ENCODE assay signal across 1 cellular context in genomic region chr3:178513539-178514410, GRCh38.
TF ChIP-seq lines count a peak whose summit lies in the region.

No MANE protein-coding gene starts in this region.

TF ChIP-seq in GM12878, 131 proteins besides CTCF, POLR2A, EP300 and RAD21 (continued from another document and continues in another):
- TF ChIP-seq NFYA (IDR thresholded peaks at IDR 0.05; ENCODE audit: borderline replicate concordance, low read depth, low read length) = no peak
- no peak for TF ChIP-seq SIX5 (IDR thresholded peaks at IDR 0.05; ENCODE audit: low read depth, low read length, severe bottlenecking)
- TF ChIP-seq NR2C2 (IDR thresholded peaks at IDR 0.05; ENCODE audit: borderline replicate concordance, control insufficient read depth, insufficient read length, low read depth) = no peak
- TF ChIP-seq REST (IDR thresholded peaks at IDR 0.05; ENCODE audit: low read depth, low read length) = no peak
- TF ChIP-seq TBL1XR1 (IDR thresholded peaks at IDR 0.05; ENCODE audit: low read depth, low read length) = no peak
- peak; percentile 58 for TF ChIP-seq SKIL (IDR thresholded peaks at IDR 0.05; ENCODE audit: low read depth, poor library complexity, severe bottlenecking)
- peak; percentile 80 for TF ChIP-seq MTA2 (IDR thresholded peaks at IDR 0.05; ENCODE audit: low read depth)
- TF ChIP-seq TAF1 (IDR thresholded peaks at IDR 0.05; ENCODE audit: borderline replicate concordance, low read depth, low read length) = peak; percentile 38; the same call in 1 of the 2 replicates
- TF ChIP-seq TCF7 (IDR thresholded peaks at IDR 0.05; ENCODE audit: borderline replicate concordance) = peak; percentile 56
- TF ChIP-seq CREB1 (IDR thresholded peaks at IDR 0.05; ENCODE audit: low read depth) = peak; percentile 51
- TF ChIP-seq SPI1 (IDR thresholded peaks at IDR 0.05; ENCODE audit: borderline replicate concordance, insufficient read depth, low read depth, low read length) = no peak
- 0 out of 2 replicates have a peak, but pooled peaks have one; percentile 31 for TF ChIP-seq YY1 (IDR thresholded peaks at IDR 0.05; ENCODE audit: low read depth, low read length)
- peak; percentile 53; the same call in 1 of the 2 replicates for TF ChIP-seq JUNB (IDR thresholded peaks at IDR 0.05)
- TF ChIP-seq CREM (IDR thresholded peaks at IDR 0.05; ENCODE audit: low read depth) = peak; percentile 85
- no peak for TF ChIP-seq IRF5 (IDR thresholded peaks at IDR 0.05; ENCODE audit: borderline replicate concordance)
- TF ChIP-seq IRF4 (IDR thresholded peaks at IDR 0.05; ENCODE audit: low read depth, low read length) = no peak
- no peak for TF ChIP-seq KLF5 (IDR thresholded peaks at IDR 0.05; ENCODE audit: partially characterized antibody)
- TF ChIP-seq LARP7 (IDR thresholded peaks at IDR 0.05) = no peak
- TF ChIP-seq NFXL1 (IDR thresholded peaks at IDR 0.05; ENCODE audit: borderline replicate concordance) = no peak
- TF ChIP-seq, protein P1, sequence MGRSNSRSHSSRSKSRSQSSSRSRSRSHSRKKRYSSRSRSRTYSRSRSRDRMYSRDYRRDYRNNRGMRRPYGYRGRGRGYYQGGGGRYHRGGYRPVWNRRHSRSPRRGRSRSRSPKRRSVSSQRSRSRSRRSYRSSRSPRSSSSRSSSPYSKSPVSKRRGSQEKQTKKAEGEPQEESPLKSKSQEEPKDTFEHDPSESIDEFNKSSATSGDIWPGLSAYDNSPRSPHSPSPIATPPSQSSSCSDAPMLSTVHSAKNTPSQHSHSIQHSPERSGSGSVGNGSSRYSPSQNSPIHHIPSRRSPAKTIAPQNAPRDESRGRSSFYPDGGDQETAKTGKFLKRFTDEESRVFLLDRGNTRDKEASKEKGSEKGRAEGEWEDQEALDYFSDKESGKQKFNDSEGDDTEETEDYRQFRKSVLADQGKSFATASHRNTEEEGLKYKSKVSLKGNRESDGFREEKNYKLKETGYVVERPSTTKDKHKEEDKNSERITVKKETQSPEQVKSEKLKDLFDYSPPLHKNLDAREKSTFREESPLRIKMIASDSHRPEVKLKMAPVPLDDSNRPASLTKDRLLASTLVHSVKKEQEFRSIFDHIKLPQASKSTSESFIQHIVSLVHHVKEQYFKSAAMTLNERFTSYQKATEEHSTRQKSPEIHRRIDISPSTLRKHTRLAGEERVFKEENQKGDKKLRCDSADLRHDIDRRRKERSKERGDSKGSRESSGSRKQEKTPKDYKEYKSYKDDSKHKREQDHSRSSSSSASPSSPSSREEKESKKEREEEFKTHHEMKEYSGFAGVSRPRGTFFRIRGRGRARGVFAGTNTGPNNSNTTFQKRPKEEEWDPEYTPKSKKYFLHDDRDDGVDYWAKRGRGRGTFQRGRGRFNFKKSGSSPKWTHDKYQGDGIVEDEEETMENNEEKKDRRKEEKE (IDR thresholded peaks at IDR 0.05) = no peak
- no peak for TF ChIP-seq SIN3A (IDR thresholded peaks at IDR 0.05; ENCODE audit: low read depth, low read length)
- no peak for TF ChIP-seq MAX (IDR thresholded peaks at IDR 0.05; ENCODE audit: low read depth, low read length)
- TF ChIP-seq ATF7 (IDR thresholded peaks at IDR 0.05; ENCODE audit: low read depth) = peak; percentile 45; the same call in 1 of the 2 replicates
- TF ChIP-seq, protein P2, sequence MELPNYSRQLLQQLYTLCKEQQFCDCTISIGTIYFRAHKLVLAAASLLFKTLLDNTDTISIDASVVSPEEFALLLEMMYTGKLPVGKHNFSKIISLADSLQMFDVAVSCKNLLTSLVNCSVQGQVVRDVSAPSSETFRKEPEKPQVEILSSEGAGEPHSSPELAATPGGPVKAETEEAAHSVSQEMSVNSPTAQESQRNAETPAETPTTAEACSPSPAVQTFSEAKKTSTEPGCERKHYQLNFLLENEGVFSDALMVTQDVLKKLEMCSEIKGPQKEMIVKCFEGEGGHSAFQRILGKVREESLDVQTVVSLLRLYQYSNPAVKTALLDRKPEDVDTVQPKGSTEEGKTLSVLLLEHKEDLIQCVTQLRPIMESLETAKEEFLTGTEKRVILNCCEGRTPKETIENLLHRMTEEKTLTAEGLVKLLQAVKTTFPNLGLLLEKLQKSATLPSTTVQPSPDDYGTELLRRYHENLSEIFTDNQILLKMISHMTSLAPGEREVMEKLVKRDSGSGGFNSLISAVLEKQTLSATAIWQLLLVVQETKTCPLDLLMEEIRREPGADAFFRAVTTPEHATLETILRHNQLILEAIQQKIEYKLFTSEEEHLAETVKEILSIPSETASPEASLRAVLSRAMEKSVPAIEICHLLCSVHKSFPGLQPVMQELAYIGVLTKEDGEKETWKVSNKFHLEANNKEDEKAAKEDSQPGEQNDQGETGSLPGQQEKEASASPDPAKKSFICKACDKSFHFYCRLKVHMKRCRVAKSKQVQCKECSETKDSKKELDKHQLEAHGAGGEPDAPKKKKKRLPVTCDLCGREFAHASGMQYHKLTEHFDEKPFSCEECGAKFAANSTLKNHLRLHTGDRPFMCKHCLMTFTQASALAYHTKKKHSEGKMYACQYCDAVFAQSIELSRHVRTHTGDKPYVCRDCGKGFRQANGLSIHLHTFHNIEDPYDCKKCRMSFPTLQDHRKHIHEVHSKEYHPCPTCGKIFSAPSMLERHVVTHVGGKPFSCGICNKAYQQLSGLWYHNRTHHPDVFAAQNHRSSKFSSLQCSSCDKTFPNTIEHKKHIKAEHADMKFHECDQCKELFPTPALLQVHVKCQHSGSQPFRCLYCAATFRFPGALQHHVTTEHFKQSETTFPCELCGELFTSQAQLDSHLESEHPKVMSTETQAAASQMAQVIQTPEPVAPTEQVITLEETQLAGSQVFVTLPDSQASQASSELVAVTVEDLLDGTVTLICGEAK (IDR thresholded peaks at IDR 0.05; ENCODE audit: borderline replicate concordance) = no peak
- 0 out of 4 replicates have a peak, but pooled peaks of 1 of the 2 experiments have one; percentile 31 for TF ChIP-seq CEBPB (IDR thresholded peaks at IDR 0.05; ENCODE audit: borderline replicate concordance in 1 of 2, low read depth in 2 of 2, low read length in 2 of 2)
- peak; percentile 60 for TF ChIP-seq EED (IDR thresholded peaks at IDR 0.05; ENCODE audit: low read depth)
- peak; percentile 23 to 40; a peak in 1 of 4 replicates for TF ChIP-seq BHLHE40 (IDR thresholded peaks at IDR 0.05; ENCODE audit: borderline replicate concordance in 1 of 2, low read depth in 2 of 2, low read length in 1 of 2)
- peak; percentile 93 for TF ChIP-seq MEF2B (IDR thresholded peaks at IDR 0.05; ENCODE audit: partially characterized antibody, poor library complexity, severe bottlenecking)
- TF ChIP-seq GABPA (IDR thresholded peaks at IDR 0.05; ENCODE audit: low read depth) = 0 out of 2 replicates have a peak, but pooled peaks have one; percentile 38
- TF ChIP-seq FOXM1 (IDR thresholded peaks at IDR 0.05; ENCODE audit: low read depth, low read length) = peak; percentile 100
- no peak for TF ChIP-seq RBBP5 (conservative IDR thresholded peaks at IDR 0.05)
- peak; percentile 100 for TF ChIP-seq MEF2A (IDR thresholded peaks at IDR 0.05; ENCODE audit: insufficient read depth, low read depth, low read length)
- peak; percentile 59 to 71 for TF ChIP-seq IKZF2 (IDR thresholded peaks at IDR 0.05)
- TF ChIP-seq ATF2 (IDR thresholded peaks at IDR 0.05; ENCODE audit: low read length) = peak; percentile 93
- TF ChIP-seq POLR2AphosphoS2 (IDR thresholded peaks at IDR 0.05; ENCODE audit: low read depth, low read length) = no peak
- no peak for TF ChIP-seq NRF1 (conservative IDR thresholded peaks at IDR 0.05; ENCODE audit: low read depth, low read length)
- TF ChIP-seq DPF2 (IDR thresholded peaks at IDR 0.05) = no peak; the same call in none of the 2 replicates
- TF ChIP-seq ZSCAN29 (IDR thresholded peaks at IDR 0.05) = no peak
- TF ChIP-seq MYB (IDR thresholded peaks at IDR 0.05; ENCODE audit: borderline replicate concordance, low read depth, low read length) = 0 out of 2 replicates have a peak, but pooled peaks have one; percentile 13
- TF ChIP-seq, protein P3, sequence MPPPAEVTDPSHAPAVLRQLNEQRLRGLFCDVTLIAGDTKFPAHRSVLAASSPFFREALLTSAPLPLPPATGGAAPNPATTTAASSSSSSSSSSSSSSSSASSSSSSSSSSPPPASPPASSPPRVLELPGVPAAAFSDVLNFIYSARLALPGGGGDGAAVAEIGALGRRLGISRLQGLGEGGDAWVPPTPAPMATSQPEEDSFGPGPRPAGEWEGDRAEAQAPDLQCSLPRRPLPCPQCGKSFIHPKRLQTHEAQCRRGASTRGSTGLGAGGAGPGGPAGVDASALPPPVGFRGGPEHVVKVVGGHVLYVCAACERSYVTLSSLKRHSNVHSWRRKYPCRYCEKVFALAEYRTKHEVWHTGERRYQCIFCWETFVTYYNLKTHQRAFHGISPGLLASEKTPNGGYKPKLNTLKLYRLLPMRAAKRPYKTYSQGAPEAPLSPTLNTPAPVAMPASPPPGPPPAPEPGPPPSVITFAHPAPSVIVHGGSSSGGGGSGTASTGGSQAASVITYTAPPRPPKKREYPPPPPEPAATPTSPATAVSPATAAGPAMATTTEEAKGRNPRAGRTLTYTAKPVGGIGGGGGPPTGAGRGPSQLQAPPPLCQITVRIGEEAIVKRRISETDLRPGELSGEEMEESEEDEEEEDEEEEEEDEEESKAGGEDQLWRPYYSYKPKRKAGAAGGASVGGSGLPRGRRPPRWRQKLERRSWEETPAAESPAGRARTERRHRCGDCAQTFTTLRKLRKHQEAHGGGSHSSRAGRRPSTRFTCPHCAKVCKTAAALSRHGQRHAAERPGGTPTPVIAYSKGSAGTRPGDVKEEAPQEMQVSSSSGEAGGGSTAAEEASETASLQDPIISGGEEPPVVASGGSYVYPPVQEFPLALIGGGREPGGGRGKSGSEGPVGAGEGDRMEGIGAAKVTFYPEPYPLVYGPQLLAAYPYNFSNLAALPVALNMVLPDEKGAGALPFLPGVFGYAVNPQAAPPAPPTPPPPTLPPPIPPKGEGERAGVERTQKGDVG (CRISPR knock-in tag; IDR thresholded peaks at IDR 0.05) = no peak
